Comparison of ENCODE assay signal across 13 cellular contexts in genomic region chr11:32432565-32433248, GRCh38. TPM values are rescaled to one million over a fixed set of nuclear protein-coding genes. Genes with fewer than 3 reads are reported as not detected.
DNase-seq lines count a peak whose midpoint lies in the region; ATAC-seq, FAIRE-seq and TF ChIP-seq lines count a peak whose summit lies in the region.
"Had no signal": no experiment of that assay in that cellular context is flagged by ENCODE, and none has a peak within 500 bp of the region (broad histone marks: within the 10 kb centered on the region; RNA-seq: fewer than 3 reads in every experiment).

No MANE protein-coding gene starts in this region.

- H3K36me3 ChIP-seq in right atrium auricular region (no peaks in the 10 kb centered on the region), H1 (ENCODE audit: control insufficient read depth in 2 of 4, insufficient read depth in 4 of 4, low read length in 3 of 4) (peaks cover 0 to 9% (median 0%) of the 10 kb centered on the region in 4 experiments; a peak in 1 of 8 replicates), neural progenitor cell (no peaks in the 10 kb centered on the region), vagina (no peaks in the 10 kb centered on the region)

- H3K9ac ChIP-seq in H1 (replicated peaks in 1 of 4; ENCODE audit: extremely low read depth in 1 of 4, low read depth in 3 of 4, low read length in 3 of 4) (no peak overlapping the region), neural progenitor cell (no peak overlapping the region)

- no peak overlapping the region for H2AFZ ChIP-seq in H1 (ENCODE audit: low read length)
- no peak overlapping the region for H2AFZ ChIP-seq in neural progenitor cell (replicated peaks)

- peak overlapping the region; percentile 40 to 83 for H3K27ac ChIP-seq in right atrium auricular region
- H3K27ac ChIP-seq in H1 (ENCODE audit: low read depth, low read length): no peak overlapping the region
- H3K27ac ChIP-seq in neural progenitor cell: no peak overlapping the region
- peak overlapping the region; percentile 89 for H3K27ac ChIP-seq in vagina

- no peak overlapping the region for H2AK5ac ChIP-seq in H1 (ENCODE audit: low read depth, low read length)

- 0 out of 2 replicates have a peak overlapping the region, but pooled peaks have one; percentile 39 for H2BK12ac ChIP-seq in H1 (ENCODE audit: low read depth, low read length)

- H4K20me1 ChIP-seq in H1 (replicated peaks in 1 of 2; ENCODE audit: control insufficient read depth in 1 of 2, insufficient read depth in 2 of 2, low read length in 2 of 2) (peaks cover 14 to 31% of the 10 kb centered on the region in 2 experiments), neural progenitor cell (ENCODE audit: low read depth) (peaks cover 97% of the 10 kb centered on the region)

- H3K4me2 ChIP-seq in H1 (ENCODE audit: insufficient read depth in 1 of 2, low read depth in 2 of 2, low read length in 2 of 2) (peak overlapping the region in 1 of 2 experiments; percentile 86; a peak in 1 of 4 replicates), neural progenitor cell (no peak overlapping the region)

- no peak overlapping the region for H2BK5ac ChIP-seq in H1 (ENCODE audit: low read depth, low read length)

- no peak overlapping the region for H3K23ac ChIP-seq in H1 (ENCODE audit: insufficient read length)

- POLR2A ChIA-PET in H1 (lab: Charles Lee; ENCODE audit: partially characterized antibody): no interaction called here

- no peak for FAIRE-seq in H1 (lab: Jason Lieb, UNC)
- FAIRE-seq: G401.6, urothelium cell line had no signal

- no peak for ATAC-seq in Right ventricle myocardium inferior
- ATAC-seq in GM19395 (IDR thresholded peaks at IDR 0.05; ENCODE audit: unreplicated experiment): no peak

- H3K27ac Mint-ChIP-seq in neural progenitor cell: no peak overlapping the region

- H3K9me3 ChIP-seq in right atrium auricular region (no peaks in the 10 kb centered on the region), H1 (ENCODE audit: insufficient read depth in 2 of 2, low read depth in 1 of 2, low read length in 1 of 2) (no peaks in the 10 kb centered on the region), neural progenitor cell (ENCODE audit: low read depth) (no peaks in the 10 kb centered on the region), vagina (no peaks in the 10 kb centered on the region)

- TF ChIP-seq RAD21 in H1 (IDR thresholded peaks at IDR 0.05 in 1 of 2, conservative IDR thresholded peaks at IDR 0.05 in 1 of 2; ENCODE audit: low read depth in 2 of 2, low read length in 2 of 2): no peak

- DNase-seq in right atrium auricular region (ENCODE audit: low spot score): no peak
- no peak for DNase-seq in Right ventricle myocardium inferior (ENCODE audit: missing footprints)
- no peak for DNase-seq in H1 (ENCODE audit: low read depth in 1 of 2, low spot score in 2 of 2)
- no peak for DNase-seq in neural progenitor cell (ENCODE audit: low spot score)
- DNase-seq in vagina (ENCODE audit: extremely low spot score in 2 of 2): peak in 1 of 2 donors; percentile 74
- DNase-seq in GOT3 (lab: John Stamatoyannopoulos, UW): no peak
- no peak for DNase-seq in NCI-H82 (lab: John Stamatoyannopoulos, UW)
- DNase-seq: T-helper 2 cell had no signal

- H4K8ac ChIP-seq in H1 (ENCODE audit: extremely low read depth, insufficient read depth, low read length): no peak overlapping the region

- no peak overlapping the region for H2BK20ac ChIP-seq in H1 (ENCODE audit: low read length)

- H3K79me2 ChIP-seq in H1 (ENCODE audit: control insufficient read depth in 1 of 2, insufficient read depth in 2 of 2, low read length in 2 of 2): no peaks in the 10 kb centered on the region
- H3K79me2 ChIP-seq in neural progenitor cell (ENCODE audit: low read depth): no peaks in the 10 kb centered on the region

- no peak overlapping the region for H4K91ac ChIP-seq in H1 (replicated peaks; ENCODE audit: insufficient read length, low read length)

- peaks cover 7% of the 10 kb centered on the region for H3F3A ChIP-seq in neural progenitor cell (ENCODE audit: low read depth)

- H2BK120ac ChIP-seq in H1 (replicated peaks; ENCODE audit: low read depth, low read length): no peak overlapping the region

- H3K36me3 Mint-ChIP-seq in neural progenitor cell: no peaks in the 10 kb centered on the region

- no peak overlapping the region for H3K18ac ChIP-seq in H1 (ENCODE audit: extremely low read depth, low read length)

- no peaks in the 10 kb centered on the region for H3K79me1 ChIP-seq in H1 (ENCODE audit: low read depth, low read length)

- 19% methylated on average over 16 of the region's 16 CpGs; no CpG with 5 or more reads in 1 of the 2 experiments for WGBS in H1 (ENCODE audit: extremely low coverage in 1 of 2, insufficient coverage in 1 of 2, insufficient read length in 1 of 2, insufficient replicate concordance in 2 of 2, low coverage in 1 of 2, low lambda C conversion rate in 2 of 2, missing lambda C conversion rate in 1 of 2), 2 experiments

- no peak overlapping the region for H3K4ac ChIP-seq in H1 (replicated peaks; ENCODE audit: insufficient read length, low read depth, low read length)

- peaks cover 29% of the 10 kb centered on the region for H3K4me1 Mint-ChIP-seq in neural progenitor cell

- TF ChIP-seq CTCF in right atrium auricular region (IDR thresholded peaks at IDR 0.05) (no peak), H1 (IDR thresholded peaks at IDR 0.05; ENCODE audit: control extremely low read depth in 1 of 3, insufficient read depth in 1 of 3, low read depth in 1 of 3, low read length in 3 of 3) (no peak), neural progenitor cell (IDR thresholded peaks at IDR 0.05) (no peak), vagina (IDR thresholded peaks at IDR 0.05) (no peak)

- intact Hi-C loops in Right ventricle myocardium inferior (cut with DNase I): loop anchor here (10.0 kb wide), 1 partner anchor 152 kb away; the partner anchor contains the start of gene EIF3M
- intact Hi-C loops in vagina (cut with DNase I): loop anchor here (10.0 kb wide), 1 partner anchor 108 kb away; no protein-coding TSS in a partner anchor

- H3K4me3 ChIP-seq in right atrium auricular region (peak overlapping the region; percentile 35 to 61), H1 (ENCODE audit: extremely low read depth in 1 of 4, insufficient read depth in 2 of 4, low read depth in 3 of 4, low read length in 4 of 4) (no peak overlapping the region), neural progenitor cell (no peak overlapping the region), vagina (peak overlapping the region; percentile 47 to 83)

- TF ChIP-seq POLR2A in H1 (IDR thresholded peaks at IDR 0.05; ENCODE audit: control extremely low read depth in 1 of 2, low read depth in 2 of 2, low read length in 2 of 2) (no peak), vagina (IDR thresholded peaks at IDR 0.05) (no peak)

- H3K27me3 ChIP-seq in right atrium auricular region (peaks cover 26% of the 10 kb centered on the region in 2 donors), H1 (replicated peaks in 1 of 4; ENCODE audit: control insufficient read depth in 3 of 4, extremely low read depth in 1 of 4, insufficient read depth in 3 of 4, low read length in 3 of 4) (peaks cover 96 to 100% (median 100%) of the 10 kb centered on the region in 4 experiments), neural progenitor cell (peaks cover 100% of the 10 kb centered on the region), vagina (no peaks in the 10 kb centered on the region)

- no peak for TF ChIP-seq EP300 in H1 (IDR thresholded peaks at IDR 0.05; ENCODE audit: borderline replicate concordance in 1 of 2, low read depth in 2 of 2, low read length in 2 of 2)

- H3K4me1 ChIP-seq in right atrium auricular region (peaks cover 0 to 24% of the 10 kb centered on the region in 2 donors), H1 (replicated peaks in 1 of 4; ENCODE audit: control insufficient read depth in 3 of 4, insufficient read depth in 4 of 4, low read length in 3 of 4) (peaks cover 0 to 30% (median 11%) of the 10 kb centered on the region in 4 experiments; a peak in 6 of 7 replicates), neural progenitor cell (peaks cover 20% of the 10 kb centered on the region), vagina (peaks cover 45% of the 10 kb centered on the region)

- H3K9me3 Mint-ChIP-seq in neural progenitor cell: peaks cover 2% of the 10 kb centered on the region

- peaks cover 8% of the 10 kb centered on the region; the same call in 1 of the 2 replicates for H3K23me2 ChIP-seq in H1 (ENCODE audit: low read depth, low read length)

- no peak overlapping the region for H4K5ac ChIP-seq in H1 (ENCODE audit: insufficient read length, low read depth, low read length)

- H3K4me3 Mint-ChIP-seq in neural progenitor cell: peak overlapping the region; percentile 60

- CTCF ChIA-PET in H1 (lab: Charles Lee; ENCODE audit: partially characterized antibody): interaction anchor here (1.0 kb wide), 1 partner anchor 14 kb away, joined by 3 read pairs; no protein-coding TSS in a partner anchor

- H3K56ac ChIP-seq in H1 (replicated peaks; ENCODE audit: insufficient read length, low read depth, low read length): no peak overlapping the region

- no peak overlapping the region for H3K14ac ChIP-seq in H1 (ENCODE audit: insufficient read length)

- peaks cover 88% of the 10 kb centered on the region for H3K27me3 Mint-ChIP-seq in neural progenitor cell (ENCODE audit: insufficient read depth, low read depth)

- H2BK15ac ChIP-seq in H1 (ENCODE audit: low read length): no peak overlapping the region

TF ChIP-seq in H1, 55 proteins besides CTCF, POLR2A, EP300 and RAD21 (continues in another document):
- no peak for TF ChIP-seq BRCA1 (IDR thresholded peaks at IDR 0.05; ENCODE audit: low read depth, low read length)
- TF ChIP-seq SIRT6 (IDR thresholded peaks at IDR 0.05; ENCODE audit: low read length): no peak
- no peak for TF ChIP-seq FOSL1 (IDR thresholded peaks at IDR 0.05; ENCODE audit: insufficient read depth, low read depth, low read length)
- no peak for TF ChIP-seq MAFK (IDR thresholded peaks at IDR 0.05; ENCODE audit: low read depth, low read length)
- no peak for TF ChIP-seq TEAD4 (IDR thresholded peaks at IDR 0.05; ENCODE audit: low read depth, low read length)
- no peak for TF ChIP-seq HDAC2 (IDR thresholded peaks at IDR 0.05; ENCODE audit: borderline replicate concordance in 1 of 2, low read depth in 2 of 2, low read length in 2 of 2)
- TF ChIP-seq CHD1 (IDR thresholded peaks at IDR 0.05; ENCODE audit: low read depth, low read length): no peak

RNA-seq across cellular contexts. Expression of gene WT1, which starts 2.6 kb away (rescaled TPM):
- 10 to 100 TPM in 1 of 2 donors, 1 to 10 TPM in 1; 8.1 to 10.6 TPM for total RNA-seq in right atrium auricular region
- total RNA-seq in Right ventricle myocardium inferior: 3.1 TPM
- 0.17 and 0.21 TPM in 2 replicates for total RNA-seq in H1 (2021; fragmentation: NEBNext Ultra II Directional; extraction: Animal tissue kit (Norgen Biotek cat#: 25700))
- polyA plus RNA-seq in H1 (2011; rRNA removed): 0.05 TPM in 1 of 2 replicates, not detected in the other
- 0.09 TPM for polyA plus RNA-seq in H1 (2011; cell fraction: cytosol; rRNA removed)
- polyA plus RNA-seq in H1 (2011; cell fraction: nucleus; rRNA removed): 0.19 TPM
- polyA plus RNA-seq in H1 (2012, experiment 1 of 2): not detected in 4 replicates
- polyA plus RNA-seq in H1 (2012, experiment 2 of 2): 0.64 TPM
- 0.06 TPM for polyA plus RNA-seq in H1 (2013, experiment 1 of 2)
- 0.20 TPM for polyA plus RNA-seq in H1 (2013, experiment 2 of 2)
- polyA minus RNA-seq in H1 (2011; rRNA and poly(A)+ RNA removed): 0.07 TPM in 1 of 2 replicates, not detected in the other
- not detected for polyA minus RNA-seq in H1 (2011; cell fraction: cytosol; rRNA and poly(A)+ RNA removed)
- polyA minus RNA-seq in H1 (2011; cell fraction: nucleus; rRNA and poly(A)+ RNA removed): not detected
- not detected in 2 replicates for total RNA-seq in neural progenitor cell (ENCODE audit: low replicate concordance)
- 32.7 TPM for total RNA-seq in vagina
- total RNA-seq: activated CD8-positive, alpha-beta memory T cell treated with anti-CD3 and anti-CD28 coated beads for 36 hours; OCI-LY7 had no signal

Comparison
In these comparisons a context has a peak if more than half of its experiments do, and no peak if none do; other contexts are left out.
1. H3K27ac ChIP-seq: peak in right atrium auricular region (2 of 2) and vagina (single experiment); none in H1 (single experiment) and neural progenitor cell (single experiment).
2. H3K4me3 ChIP-seq: peak in right atrium auricular region (2 of 2) and vagina (2 of 2); none in H1 (0 of 4) and neural progenitor cell (single experiment).